In genomic region chr10:79221110-79222051, GRCh38 we compare ENCODE assay signal across 1 cellular context.
TF ChIP-seq lines count a peak whose summit lies in the region.

No MANE protein-coding gene starts in this region.

TF ChIP-seq in H1, 55 proteins besides CTCF, POLR2A, EP300 and RAD21 (continued from another document):
- no peak for TF ChIP-seq CREB1 (IDR thresholded peaks at IDR 0.05)
- TF ChIP-seq HDAC6 (IDR thresholded peaks at IDR 0.05; ENCODE audit: low read depth, low read length): no peak
- TF ChIP-seq TEAD4 (IDR thresholded peaks at IDR 0.05; ENCODE audit: low read depth, low read length): no peak
- TF ChIP-seq POU5F1 (IDR thresholded peaks at IDR 0.05; ENCODE audit: low read depth, low read length): no peak
- no peak for TF ChIP-seq POLR2AphosphoS5 (IDR thresholded peaks at IDR 0.05; ENCODE audit: low read depth, low read length)
- TF ChIP-seq SP2 (IDR thresholded peaks at IDR 0.05; ENCODE audit: low read length): no peak
- TF ChIP-seq RFX5 (IDR thresholded peaks at IDR 0.05; ENCODE audit: borderline replicate concordance, low read depth, low read length): no peak
- TF ChIP-seq KDM4A (IDR thresholded peaks at IDR 0.05; ENCODE audit: low read depth, low read length, severe bottlenecking): no peak
- TF ChIP-seq BRCA1 (IDR thresholded peaks at IDR 0.05; ENCODE audit: low read depth, low read length): no peak
- TF ChIP-seq SP1 (IDR thresholded peaks at IDR 0.05; ENCODE audit: low read depth, low read length): no peak
- no peak for TF ChIP-seq EGR1 (IDR thresholded peaks at IDR 0.05; ENCODE audit: borderline replicate concordance, low read depth, low read length)
- peak; percentile 94 for TF ChIP-seq MAX (IDR thresholded peaks at IDR 0.05)
- TF ChIP-seq CEBPB (IDR thresholded peaks at IDR 0.05; ENCODE audit: low read depth, low read length): no peak
- 0 out of 4 replicates have a peak, but pooled peaks of 1 of the 2 experiments have one; percentile 18 for TF ChIP-seq SIN3A (conservative IDR thresholded peaks at IDR 0.05 in 1 of 2, IDR thresholded peaks at IDR 0.05 in 1 of 2; ENCODE audit: low read depth in 1 of 2, low read length in 2 of 2)
- no peak for TF ChIP-seq TCF12 (IDR thresholded peaks at IDR 0.05; ENCODE audit: low read depth, low read length)
- TF ChIP-seq SUZ12 (IDR thresholded peaks at IDR 0.05; ENCODE audit: low read length): no peak
- TF ChIP-seq SRF (IDR thresholded peaks at IDR 0.05; ENCODE audit: low read depth, low read length): no peak
- peak; percentile 41; the same call in 1 of the 2 replicates for TF ChIP-seq E2F6 (IDR thresholded peaks at IDR 0.05)
- TF ChIP-seq KDM1A (IDR thresholded peaks at IDR 0.05; ENCODE audit: borderline replicate concordance, low read length): no peak
- TF ChIP-seq JUND (IDR thresholded peaks at IDR 0.05; ENCODE audit: low read length): no peak
- no peak for TF ChIP-seq CHD1 (IDR thresholded peaks at IDR 0.05; ENCODE audit: low read depth, low read length)
